Comparison of ENCODE assay signal across 24 cellular contexts in the genomic region with DNA sequence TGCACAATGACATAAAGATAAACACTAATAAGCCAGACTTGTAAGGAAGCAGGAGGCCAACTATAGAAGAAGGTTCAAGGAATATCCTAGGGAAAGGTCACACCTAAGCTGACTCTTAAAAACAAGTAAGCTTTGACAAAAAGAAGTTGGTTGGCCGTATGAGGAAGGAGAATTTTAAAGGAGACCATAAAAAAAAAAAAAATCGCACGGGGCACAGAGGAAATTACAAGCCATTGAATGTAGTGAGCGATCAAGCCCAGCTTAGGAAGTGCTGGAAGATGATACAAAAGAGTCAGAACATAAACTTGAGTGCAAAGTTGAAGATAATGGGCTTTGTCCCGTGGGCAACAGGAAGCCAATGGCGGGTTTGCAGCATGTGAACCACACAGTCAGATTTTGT.
"Had no signal": no experiment of that assay in that cellular context is flagged by ENCODE, and none has a peak within 500 bp of the region (broad histone marks: within the 10 kb centered on the region; RNA-seq: fewer than 3 reads in every experiment).

No MANE protein-coding gene starts in this region.

- H3K27ac ChIP-seq: heart left ventricle, neural progenitor cell, pancreas, suprapubic skin, thyroid gland, upper lobe of left lung, uterus had no signal

- ATAC-seq: esophagus mucosa; heart left ventricle; left lobe of liver; naive thymus-derived CD8-positive, alpha-beta T cell; pancreas; right cardiac atrium; stimulated activated effector memory CD8-positive, alpha-beta T cell treated with anti-CD3 and anti-CD28 coated beads, Interleukin-12 subunit alpha, Interleukin-12 subunit beta, amount 100 ng/mL, for 72 hours; stimulated activated naive CD8-positive, alpha-beta T cell treated with anti-CD3 and anti-CD28 coated beads, Interleukin-15, Interleukin-2, amounts not matched to agents 100 U/mL and 50 U/mL, for 24 hours had no signal

- H2AFZ ChIP-seq: neural progenitor cell had no signal

- H3K4me1 ChIP-seq: heart left ventricle, neural progenitor cell, pancreas, suprapubic skin, thyroid gland, uterus had no signal

- H3K4me3 ChIP-seq: heart left ventricle, neural progenitor cell, pancreas, suprapubic skin, thyroid gland, upper lobe of left lung, uterus had no signal

- H3K9me3 ChIP-seq: heart left ventricle, pancreas, suprapubic skin, thyroid gland, upper lobe of left lung, uterus had no signal

- FAIRE-seq: endometrium, frontal cortex, islet of Langerhans, pancreas had no signal

- H3K27ac Mint-ChIP-seq: naive thymus-derived CD8-positive, alpha-beta T cell; neural progenitor cell; progenitor cell of endocrine pancreas; stimulated activated effector memory CD8-positive, alpha-beta T cell treated with anti-CD3 and anti-CD28 coated beads, Interleukin-12 subunit alpha, Interleukin-12 subunit beta, amount 100 ng/mL, for 72 hours had no signal

- H3K9ac ChIP-seq: neural progenitor cell had no signal

- DNase-seq: effector memory CD4-positive, alpha-beta T cell; heart left ventricle; hypothalamus; kidney glomerular epithelial cell; mammary epithelial cell; naive thymus-derived CD8-positive, alpha-beta T cell; occipital lobe; pancreas; right cardiac atrium; stimulated activated CD4-positive, alpha-beta T cell treated with anti-CD3 and anti-CD28 coated beads, Interleukin-4, amount 100 ng/mL, for 1 hour; stimulated activated CD8-positive, alpha-beta memory T cell treated with anti-CD3 and anti-CD28 coated beads, Interleukin-4, amount 100 ng/mL, for 48 hours; stimulated activated naive CD8-positive, alpha-beta T cell treated with anti-CD3 and anti-CD28 coated beads, Interleukin-15, Interleukin-2, amounts not matched to agents 100 U/mL and 50 U/mL, for 24 hours; thyroid gland; upper lobe of left lung; uterus had no signal

- H3K36me3 Mint-ChIP-seq: naive thymus-derived CD8-positive, alpha-beta T cell had no signal

- H3K27me3 ChIP-seq: neural progenitor cell, pancreas, thyroid gland, upper lobe of left lung, uterus had no signal

- H3K4me2 ChIP-seq: neural progenitor cell had no signal

- H3K36me3 ChIP-seq: heart left ventricle, neural progenitor cell, pancreas, suprapubic skin, thyroid gland, upper lobe of left lung, uterus had no signal

- H3K4me3 Mint-ChIP-seq: naive thymus-derived CD8-positive, alpha-beta T cell; neural progenitor cell; stimulated activated effector memory CD8-positive, alpha-beta T cell treated with anti-CD3 and anti-CD28 coated beads, Interleukin-12 subunit alpha, Interleukin-12 subunit beta, amount 100 ng/mL, for 72 hours had no signal
